ENCODE assay signal across 8 cellular contexts in the genomic region with DNA sequence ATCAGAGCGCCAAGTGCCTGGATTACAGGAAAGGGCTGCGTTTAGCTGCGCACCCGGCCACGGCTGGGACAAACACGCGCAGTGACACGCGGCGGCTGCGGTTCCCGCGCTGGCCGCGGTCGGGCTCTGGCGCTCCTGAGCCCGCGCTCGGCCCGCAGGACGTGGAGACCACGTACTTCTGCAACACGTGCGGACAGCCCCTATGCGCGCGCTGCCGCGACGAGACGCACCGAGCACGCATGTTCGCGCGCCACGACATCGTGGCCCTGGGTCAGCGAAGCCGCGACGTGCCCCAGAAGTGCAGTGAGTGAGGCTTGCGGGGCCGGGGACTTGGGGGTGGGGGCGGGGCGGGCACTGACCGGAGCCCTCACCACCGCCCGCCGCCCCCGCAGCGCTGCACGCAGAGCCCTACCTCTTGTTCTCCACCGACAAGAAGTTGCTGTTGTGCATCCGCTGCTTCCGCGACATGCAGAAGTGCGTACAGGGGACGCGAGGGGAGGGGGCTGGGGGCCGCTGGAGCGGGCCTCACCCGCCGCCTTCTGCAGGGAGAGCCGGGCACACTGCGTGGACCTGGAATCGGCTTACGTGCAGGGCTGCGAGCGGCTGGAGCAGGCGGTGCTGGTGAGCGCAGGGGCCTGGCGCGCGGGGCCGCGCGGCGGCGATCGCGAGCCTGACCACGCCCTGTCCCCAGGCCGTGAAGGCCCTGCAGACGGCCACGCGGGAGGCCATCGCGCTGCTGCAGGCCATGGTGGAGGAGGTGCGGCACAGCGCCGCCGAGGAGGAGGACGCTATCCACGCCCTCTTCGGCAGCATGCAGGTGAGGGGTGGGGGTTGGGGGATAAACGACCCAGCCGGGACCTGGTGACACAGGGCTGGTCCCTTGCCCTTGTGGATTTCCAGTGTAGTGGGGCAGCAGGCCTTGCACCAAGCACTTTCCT. TPM values are rescaled to one million over a fixed set of nuclear protein-coding genes. Genes with fewer than 3 reads are reported as not detected.
DNase-seq lines count a peak whose midpoint lies in the region; ATAC-seq and TF ChIP-seq lines count a peak whose summit lies in the region.

No MANE protein-coding gene starts in this region.

- WGBS in mesodermal cell (ENCODE audit: insufficient coverage in 2 of 2), 2 experiments, result 7 to 8% methylated on average over 66 to 85 of the region's 99 CpGs
- WGBS in transverse colon (ENCODE audit: low coverage in 1 of 2), 2 donors, result 15 to 20% methylated on average over 1 to 43 of the region's 99 CpGs

- H3K27ac Mint-ChIP-seq in activated CD4-positive, alpha-beta T cell treated with anti-CD3 and anti-CD28 coated beads, Interleukin-2, amount 10 ng/mL, durations not matched to agents 24 days and 14 days, result no peak overlapping the region

- H3K4me1 Mint-ChIP-seq in activated CD4-positive, alpha-beta T cell treated with anti-CD3 and anti-CD28 coated beads, Interleukin-2, amount 10 ng/mL, durations not matched to agents 24 days and 14 days, result peaks cover 19% of the 10 kb centered on the region

- intact Hi-C loops in activated CD4-positive, alpha-beta T cell treated with anti-CD3 and anti-CD28 coated beads, Interleukin-2, amount 10 ng/mL, durations not matched to agents 24 days and 14 days (cut with micrococcal nuclease), result loop anchor here (1.0 to 5.0 kb wide), 4 partner anchors 10 to 393 kb away; a partner anchor contains a TSS
- intact Hi-C loops in dorsolateral prefrontal cortex (cut with DNase I) (loop anchor here in 1 of 2 donors (5.0 to 10.0 kb wide), 2 partner anchors 33 to 214 kb away; a partner anchor contains a TSS), transverse colon (cut with DNase I; ENCODE audit: low total_unique reads) (no loop called here)

- no peaks in the 10 kb centered on the region for H3K36me3 ChIP-seq in mesodermal cell (ENCODE audit: control insufficient read depth, insufficient read depth, low read length)
- H3K36me3 ChIP-seq in transverse colon, result no peaks in the 10 kb centered on the region

- H3K4me3 Mint-ChIP-seq in activated CD4-positive, alpha-beta T cell treated with anti-CD3 and anti-CD28 coated beads, Interleukin-2, amount 10 ng/mL, durations not matched to agents 24 days and 14 days, result peak overlapping the region; percentile 64

- TF ChIP-seq EP300 in transverse colon (IDR thresholded peaks at IDR 0.05; ENCODE audit: low read depth), result no peak

- TF ChIP-seq POLR2A in transverse colon (IDR thresholded peaks at IDR 0.05), result no peak

- H3K4me3 ChIP-seq in dorsolateral prefrontal cortex (peak overlapping the region; percentile 33 to 74 (median 59)), mesodermal cell (ENCODE audit: extremely low read depth, insufficient read depth, low read length, poor library complexity, severe bottlenecking) (peak overlapping the region; percentile 30), transverse colon (peak overlapping the region; percentile 10 to 48 (median 34))

- H3K27me3 ChIP-seq in dorsolateral prefrontal cortex (peaks cover 0 to 39% (median 19%) of the 10 kb centered on the region in 45 donors), transverse colon (no peaks in the 10 kb centered on the region)

- no peak for ATAC-seq in GM21447 (IDR thresholded peaks at IDR 0.05; ENCODE audit: unreplicated experiment)

- in situ Hi-C loops in transverse colon (cut with MboI; ENCODE audit: low pct_ligation_motif_present in 1 of 4, low pct_unique_long_range_greater_than_20kb in 1 of 4, low sequenced_read_pairs in 3 of 4), result no loop called here

- no peaks in the 10 kb centered on the region for H3K9me3 ChIP-seq in mesodermal cell (ENCODE audit: control insufficient read depth, low read length)
- H3K9me3 ChIP-seq in transverse colon, result no peaks in the 10 kb centered on the region

- no peaks in the 10 kb centered on the region for H3K9me3 Mint-ChIP-seq in activated CD4-positive, alpha-beta T cell treated with anti-CD3 and anti-CD28 coated beads, Interleukin-2, amount 10 ng/mL, durations not matched to agents 24 days and 14 days

- H3K4me1 ChIP-seq in mesodermal cell (ENCODE audit: control insufficient read depth, insufficient read depth, low read length, poor library complexity, severe bottlenecking), result peaks cover 10% of the 10 kb centered on the region
- peaks cover 6 to 46% (median 30%) of the 10 kb centered on the region in 4 donors for H3K4me1 ChIP-seq in transverse colon

- no peaks in the 10 kb centered on the region for H3K27me3 Mint-ChIP-seq in activated CD4-positive, alpha-beta T cell treated with anti-CD3 and anti-CD28 coated beads, Interleukin-2, amount 10 ng/mL, durations not matched to agents 24 days and 14 days

- H3K36me3 Mint-ChIP-seq in activated CD4-positive, alpha-beta T cell treated with anti-CD3 and anti-CD28 coated beads, Interleukin-2, amount 10 ng/mL, durations not matched to agents 24 days and 14 days (ENCODE audit: low read depth), result peaks cover 29% of the 10 kb centered on the region

- TF ChIP-seq CTCF in dorsolateral prefrontal cortex (IDR thresholded peaks at IDR 0.05 in 54 of 56, conservative IDR thresholded peaks at IDR 0.05 in 2 of 56; ENCODE audit: low read depth in 1 of 56, partially characterized antibody in 56 of 56), result peak; percentile 12 to 77 (median 52)
- peak; percentile 51 to 68 (median 62) for TF ChIP-seq CTCF in transverse colon (IDR thresholded peaks at IDR 0.05)

- DNase-seq in activated CD4-positive, alpha-beta T cell treated with anti-CD3 and anti-CD28 coated beads, Interleukin-2, amount 10 ng/mL, durations not matched to agents 24 days and 14 days, result peak; percentile 76
- DNase-seq in activated CD4-positive, alpha-beta T cell treated with anti-CD3 and anti-CD28 coated beads for 1 hour, result no peak
- DNase-seq in RPMI8226 (peak; percentile 89), dorsolateral prefrontal cortex (peak in 7 of 10 donors; percentile 32 to 76 (median 63)), transverse colon (peak; percentile 54), DMS153 treated with DMSO at 0.1 percent for 48 hours (lab: John Stamatoyannopoulos, UW; ENCODE audit: unreplicated experiment) (no peak)

- H3K27ac ChIP-seq in dorsolateral prefrontal cortex (peak overlapping the region in 34 of 59 donors; percentile 5 to 68 (median 51)), mesodermal cell (ENCODE audit: low read depth, low read length, severe bottlenecking) (no peak overlapping the region), transverse colon (peak overlapping the region in 2 of 4 donors; percentile 10 to 44)

RNA-seq across cellular contexts. Expression of a gene that starts 3.1 kb away (rescaled TPM):
- total RNA-seq in activated CD4-positive, alpha-beta T cell treated with anti-CD3 and anti-CD28 coated beads, Interleukin-2, amount 10 ng/mL, durations not matched to agents 24 days and 14 days, result 53.2 and 54.7 TPM in 2 replicates
- total RNA-seq in dorsolateral prefrontal cortex (10 to 100 TPM in 118 of 120 experiments, 1 to 10 TPM in 2; 7.4 to 42.1 (median 22.0) TPM), transverse colon (1,000 to 10,000 TPM in 1 of 4 donors, 100 to 1,000 TPM in 2, 10 to 100 TPM in 1; 82.6 to 1,341 (median 190) TPM)
- polyA plus RNA-seq in mesodermal cell (2013, experiment 1 of 2), result 2.5 TPM
- 3.8 TPM for polyA plus RNA-seq in mesodermal cell (2013, experiment 2 of 2)

RNA-seq across cellular contexts. Expression of a gene that starts 9.6 kb away (rescaled TPM):
- total RNA-seq in activated CD4-positive, alpha-beta T cell treated with anti-CD3 and anti-CD28 coated beads, Interleukin-2, amount 10 ng/mL, durations not matched to agents 24 days and 14 days, result 437 and 463 TPM in 2 replicates
- total RNA-seq in dorsolateral prefrontal cortex, result 100 to 1,000 TPM; 111 to 227 (median 176) TPM
- 366 TPM for polyA plus RNA-seq in mesodermal cell (2013, experiment 1 of 2)
- polyA plus RNA-seq in mesodermal cell (2013, experiment 2 of 2), result 378 TPM
- 100 to 1,000 TPM in 3 of 4 donors, 10 to 100 TPM in 1; 56.5 to 170 (median 106) TPM for total RNA-seq in transverse colon

RNA-seq across cellular contexts. Expression of a gene that starts 26.8 kb away (rescaled TPM):
- total RNA-seq in activated CD4-positive, alpha-beta T cell treated with anti-CD3 and anti-CD28 coated beads, Interleukin-2, amount 10 ng/mL, durations not matched to agents 24 days and 14 days, result 67.6 and 69.4 TPM in 2 replicates
- total RNA-seq in dorsolateral prefrontal cortex, result 10 to 100 TPM; 19.9 to 47.2 (median 31.3) TPM
- 58.3 TPM for polyA plus RNA-seq in mesodermal cell (2013, experiment 1 of 2)
- 55.5 TPM for polyA plus RNA-seq in mesodermal cell (2013, experiment 2 of 2)
- 10 to 100 TPM; 21.3 to 84.1 (median 61.8) TPM for total RNA-seq in transverse colon

RNA-seq across cellular contexts. Expression of a gene that starts 28.9 kb away (rescaled TPM):
- total RNA-seq in activated CD4-positive, alpha-beta T cell treated with anti-CD3 and anti-CD28 coated beads, Interleukin-2, amount 10 ng/mL, durations not matched to agents 24 days and 14 days, result 0.59 and 0.63 TPM in 2 replicates
- total RNA-seq in dorsolateral prefrontal cortex (100 to 1,000 TPM in 111 of 120 experiments, 10 to 100 TPM in 9; 40.0 to 225 (median 141) TPM), transverse colon (1 to 10 TPM in 2 of 4 donors, under 1 TPM in 2; 0.14 to 1.6 (median 1.2) TPM)
- polyA plus RNA-seq in mesodermal cell (2013, experiment 1 of 2), result 0.41 TPM
- 0.20 TPM for polyA plus RNA-seq in mesodermal cell (2013, experiment 2 of 2)

RNA-seq across cellular contexts. Expression of a gene that starts 35.0 kb away (rescaled TPM):
- total RNA-seq in activated CD4-positive, alpha-beta T cell treated with anti-CD3 and anti-CD28 coated beads, Interleukin-2, amount 10 ng/mL, durations not matched to agents 24 days and 14 days, result not detected in 2 replicates
- total RNA-seq in dorsolateral prefrontal cortex (not detected), transverse colon (not detected)
- polyA plus RNA-seq in mesodermal cell (2013, experiment 1 of 2), result not detected
- not detected for polyA plus RNA-seq in mesodermal cell (2013, experiment 2 of 2)

Comparison
In these comparisons a context has a peak if more than half of its experiments do, and no peak if none do; other contexts are left out.
1. DNase-seq: peak in activated CD4-positive, alpha-beta T cell treated with anti-CD3 and anti-CD28 coated beads, Interleukin-2, amount 10 ng/mL, durations not matched to agents 24 days and 14 days (single experiment), RPMI8226 (single experiment), dorsolateral prefrontal cortex (7 of 10) and transverse colon (single experiment); none in activated CD4-positive, alpha-beta T cell treated with anti-CD3 and anti-CD28 coated beads for 1 hour (single experiment) and DMS153 treated with DMSO at 0.1 percent for 48 hours (single experiment).
2. Peak in every context shown above with its lines, with median percentiles within 50 percentile points of each other: H3K4me3 ChIP-seq.